Comparison of ENCODE assay signal across 8 cellular contexts in the genomic region with DNA sequence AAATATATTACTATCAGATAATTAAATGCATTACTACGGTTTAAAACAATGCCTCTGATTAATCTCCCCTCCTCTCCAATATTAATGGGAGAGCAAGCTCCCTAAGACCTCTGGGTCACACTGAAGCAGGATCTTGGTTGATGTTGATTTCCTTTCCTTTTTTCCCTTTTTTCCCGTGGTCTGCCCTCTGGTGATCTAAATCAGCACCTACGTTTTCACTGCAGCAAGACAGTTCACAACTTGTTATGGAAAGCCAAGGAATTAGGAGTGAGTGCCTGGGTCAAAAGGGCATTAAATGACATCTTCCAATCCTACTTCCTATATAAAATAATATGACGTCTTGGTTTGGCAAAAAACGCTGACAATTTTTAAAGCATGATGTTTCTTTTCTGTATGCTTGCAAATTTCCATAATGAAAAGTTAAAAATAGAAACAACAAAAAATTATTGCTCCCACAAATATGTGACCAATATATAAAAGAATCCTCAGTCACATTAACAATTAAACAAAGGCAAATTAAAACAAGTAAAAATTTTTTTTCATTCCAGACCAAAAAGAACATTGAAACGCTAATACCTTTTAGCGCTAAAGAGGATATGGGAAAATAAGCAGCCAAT. TPM values are rescaled to one million over a fixed set of nuclear protein-coding genes. Genes with fewer than 3 reads are reported as not detected.
DNase-seq lines count a peak whose midpoint lies in the region; ATAC-seq, FAIRE-seq and TF ChIP-seq lines count a peak whose summit lies in the region.

No MANE protein-coding gene starts in this region.

- intact Hi-C loops in mammary epithelial cell (cut with micrococcal nuclease): loop anchor here (2.0 kb wide), 2 partner anchors 93 to 243 kb away; a partner anchor contains a TSS
- intact Hi-C loops in sigmoid colon (cut with DNase I): no loop called here
- intact Hi-C loops in aorta (cut with DNase I): no loop called here

- no peak for TF ChIP-seq POLR2A in sigmoid colon (IDR thresholded peaks at IDR 0.05)

- H3K36me3 ChIP-seq in mammary epithelial cell (ENCODE audit: insufficient read depth, low read length): no peaks in the 10 kb centered on the region
- H3K36me3 ChIP-seq in neural cell (ENCODE audit: insufficient read depth, low read length): no peaks in the 10 kb centered on the region
- no peaks in the 10 kb centered on the region for H3K36me3 ChIP-seq in sigmoid colon
- H3K36me3 ChIP-seq in aorta (ENCODE audit: control insufficient read depth in 1 of 2, insufficient read depth in 2 of 2, low read length in 1 of 2): no peaks in the 10 kb centered on the region

- CTCF ChIA-PET in mammary epithelial cell (lab: Charles Lee; ENCODE audit: low non-redundant PET): no interaction called here

- H3F3A ChIP-seq in neural cell (ENCODE audit: insufficient read depth, low read length, poor library complexity, severe bottlenecking): no peaks in the 10 kb centered on the region

- H3K9me2 ChIP-seq in neural cell (ENCODE audit: insufficient read depth, low read length): no peaks in the 10 kb centered on the region

- peak; percentile 64 for TF ChIP-seq RAD21 in neural cell (conservative IDR thresholded peaks at IDR 0.05)

- no TSS peak for BruUV-seq in mammary epithelial cell (replicated peaks; lab: Mats Ljungman, UMichigan)

- H3K4me3 ChIP-seq in mammary epithelial cell (replicated peaks in 1 of 3; ENCODE audit: insufficient read depth in 1 of 3, low read depth in 2 of 3, low read length in 3 of 3): no peak overlapping the region
- no peak overlapping the region for H3K4me3 ChIP-seq in neural cell (ENCODE audit: low read length)
- no peak overlapping the region for H3K4me3 ChIP-seq in sigmoid colon
- no peak overlapping the region for H3K4me3 ChIP-seq in aorta (ENCODE audit: low read length in 2 of 2)

- no peak overlapping the region for H3K4me2 ChIP-seq in mammary epithelial cell (ENCODE audit: insufficient read depth, low read depth, low read length)
- no peak overlapping the region for H3K4me2 ChIP-seq in neural cell (ENCODE audit: low read length)

- H3K9ac ChIP-seq in mammary epithelial cell (ENCODE audit: insufficient read depth, low read length) (no peak overlapping the region), neural cell (ENCODE audit: low read length) (no peak overlapping the region)

- ATAC-seq in HG03432 (IDR thresholded peaks at IDR 0.05; ENCODE audit: unreplicated experiment) (no peak), GM21723 (IDR thresholded peaks at IDR 0.05; ENCODE audit: unreplicated experiment) (no peak), aorta (ENCODE audit: low FRiP score) (no peak)

- peak; percentile 16 to 30 for DNase-seq in NCI-H1930 (lab: John Stamatoyannopoulos, UW)
- DNase-seq in mammary epithelial cell: peak; percentile 46
- no peak for DNase-seq in sigmoid colon
- no peak for DNase-seq in aorta

- H4K20me1 ChIP-seq in mammary epithelial cell (ENCODE audit: insufficient read depth, low read length): no peaks in the 10 kb centered on the region
- H4K20me1 ChIP-seq in neural cell (ENCODE audit: insufficient read depth): no peaks in the 10 kb centered on the region

- H3K4me1 ChIP-seq in mammary epithelial cell (ENCODE audit: insufficient read depth, low read length) (no peaks in the 10 kb centered on the region), sigmoid colon (no peaks in the 10 kb centered on the region), aorta (ENCODE audit: control insufficient read depth in 1 of 2, insufficient read depth in 2 of 2, low read length in 2 of 2) (no peaks in the 10 kb centered on the region)

- no peaks in the 10 kb centered on the region for H3K79me2 ChIP-seq in mammary epithelial cell (ENCODE audit: insufficient read depth, low read length)
- H3K79me2 ChIP-seq in neural cell (replicated peaks; ENCODE audit: insufficient read depth, low read length): no peaks in the 10 kb centered on the region

- FAIRE-seq in G401.6 (lab: Jason Lieb, UNC): peak; percentile 92

- no peaks in the 10 kb centered on the region for H3K9me3 ChIP-seq in mammary epithelial cell (replicated peaks; ENCODE audit: insufficient read depth, low read length)
- no peaks in the 10 kb centered on the region for H3K9me3 ChIP-seq in neural cell (ENCODE audit: low read length)
- no peaks in the 10 kb centered on the region for H3K9me3 ChIP-seq in sigmoid colon
- H3K9me3 ChIP-seq in aorta (ENCODE audit: control insufficient read depth, low read length): no peaks in the 10 kb centered on the region

- H3K27ac ChIP-seq in mammary epithelial cell (ENCODE audit: insufficient read depth, low read depth, low read length): no peak overlapping the region
- H3K27ac ChIP-seq in neural cell (ENCODE audit: low read length): no peak overlapping the region
- H3K27ac ChIP-seq in sigmoid colon: no peak overlapping the region
- no peak overlapping the region for H3K27ac ChIP-seq in aorta (ENCODE audit: low read depth in 1 of 2, low read length in 2 of 2)

- no peak overlapping the region for H2AFZ ChIP-seq in mammary epithelial cell (ENCODE audit: low read depth, low read length)
- no peak overlapping the region for H2AFZ ChIP-seq in neural cell (ENCODE audit: low read depth, low read length)

- in situ Hi-C loops in mammary epithelial cell (cut with MboI; ENCODE audit: low sequenced_read_pairs in 2 of 2): no loop called here

- H3K27me3 ChIP-seq in mammary epithelial cell (ENCODE audit: insufficient read depth, low read length) (no peaks in the 10 kb centered on the region), neural cell (ENCODE audit: insufficient read depth, low read depth, low read length) (no peaks in the 10 kb centered on the region), sigmoid colon (no peaks in the 10 kb centered on the region), aorta (ENCODE audit: control insufficient read depth in 1 of 2, insufficient read depth in 2 of 2, low read length in 1 of 2) (no peaks in the 10 kb centered on the region)

- WGBS in mammary epithelial cell (ENCODE audit: low coverage, missing lambda C conversion rate): 34% methylated on average over 7 of the region's 7 CpGs
- 35 to 49% methylated on average over 7 of the region's 7 CpGs for WGBS in sigmoid colon, 2 donors
- 39 to 41% methylated on average over 7 of the region's 7 CpGs for WGBS in aorta, 2 donors

- TF ChIP-seq EP300 in neural cell (conservative IDR thresholded peaks at IDR 0.05; ENCODE audit: poor library complexity, severe bottlenecking) (no peak), sigmoid colon (IDR thresholded peaks at IDR 0.05) (no peak)

- dilution Hi-C loops in mammary epithelial cell (cut with HindIII; ENCODE audit: low sequenced_read_pairs): no loop called here

- TF ChIP-seq CTCF in mammary epithelial cell (conservative IDR thresholded peaks at IDR 0.05 in 1 of 2, IDR thresholded peaks at IDR 0.05 in 1 of 2; ENCODE audit: extremely low read depth in 1 of 2, insufficient read depth in 1 of 2, low read depth in 1 of 2, low read length in 2 of 2) (peak; percentile 47 to 58), neural cell (IDR thresholded peaks at IDR 0.05; ENCODE audit: poor library complexity, severe bottlenecking) (peak; percentile 69), sigmoid colon (IDR thresholded peaks at IDR 0.05) (peak in 1 of 4 experiments; percentile 8)

TF ChIP-seq in neural cell, 6 proteins besides CTCF, POLR2A, EP300 and RAD21:
- peak; percentile 73 for TF ChIP-seq SMC3 (conservative IDR thresholded peaks at IDR 0.05; ENCODE audit: poor library complexity)
- no peak for TF ChIP-seq EZH2 (IDR thresholded peaks at IDR 0.05; ENCODE audit: borderline replicate concordance, insufficient read depth, low read length, poor library complexity, severe bottlenecking)

RNA-seq across cellular contexts. Expression of a gene that starts 7.9 kb away (rescaled TPM):
- total RNA-seq in mammary epithelial cell (10 to 100 TPM; 23.8 to 41.5 TPM), sigmoid colon (10 to 100 TPM; 25.0 to 46.4 (median 33.0) TPM), aorta (10 to 100 TPM; 40.9 to 45.4 TPM)
- polyA plus RNA-seq in mammary epithelial cell (17.8 TPM), neural cell (72.4 and 85.3 TPM in 2 replicates), sigmoid colon (10 to 100 TPM; 15.7 to 26.4 (median 21.4) TPM), aorta (10 to 100 TPM; 58.0 to 94.3 TPM)
- polyA minus RNA-seq in mammary epithelial cell (not detected), neural cell (36.0 and 38.8 TPM in 2 replicates)

Comparison
In these comparisons a context has a peak if more than half of its experiments do, and no peak if none do; other contexts are left out.
1. DNase-seq: peak in NCI-H1930 (2 of 2) and mammary epithelial cell (single experiment); none in sigmoid colon (single experiment) and aorta (0 of 2).